Comparison of ENCODE assay signal across 7 cellular contexts in the genomic region with DNA sequence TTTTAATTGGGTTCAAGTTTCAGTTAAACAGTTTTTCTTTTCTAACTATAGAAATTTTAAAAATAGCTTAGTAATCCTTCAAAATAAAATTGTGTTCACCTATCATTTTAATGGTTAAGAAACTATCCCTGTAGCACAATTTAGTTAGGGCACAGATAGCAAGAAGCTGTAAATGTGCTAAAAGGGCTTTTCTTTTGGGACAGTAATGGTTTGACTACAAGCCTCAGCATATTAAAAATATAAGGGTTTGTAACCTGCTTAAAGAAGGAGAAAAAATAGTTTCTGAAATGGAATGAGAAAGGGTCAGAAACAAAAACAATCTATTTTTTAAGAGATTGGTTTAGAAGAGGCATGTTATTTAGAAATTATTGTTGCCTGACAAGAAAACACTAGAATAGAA.
"Had no signal": no experiment of that assay in that cellular context is flagged by ENCODE, and none has a peak within 500 bp of the region (broad histone marks: within the 10 kb centered on the region; RNA-seq: fewer than 3 reads in every experiment).

No MANE protein-coding gene starts in this region.

- H3K4me3 ChIP-seq: GM23338 had no signal

- ATAC-seq: GM23338, HepG2 had no signal

- DNase-seq: H9 had no signal

- H3K9me3 Mint-ChIP-seq: GM23338, H9, IgD-negative memory B cell had no signal

- FAIRE-seq: H1, H54, HepG2 had no signal

- H3K27ac ChIP-seq: HL-60 had no signal

- H3K4me3 Mint-ChIP-seq: GM23338, H9, IgD-negative memory B cell had no signal

- H3K27me3 Mint-ChIP-seq: IgD-negative memory B cell had no signal

- H3K27ac Mint-ChIP-seq: H9, IgD-negative memory B cell had no signal
